In genomic region chr4:8859550-8860095, GRCh38 we compare ENCODE assay signal across 18 cellular contexts. TPM values are rescaled to one million over a fixed set of nuclear protein-coding genes. Genes with fewer than 3 reads are reported as not detected.
"Had no signal": no experiment of that assay in that cellular context is flagged by ENCODE, and none has a peak within 500 bp of the region (broad histone marks: within the 10 kb centered on the region; RNA-seq: fewer than 3 reads in every experiment).

No MANE protein-coding gene starts in this region.

- H3K9me3 Mint-ChIP-seq: activated naive CD4-positive, alpha-beta T cell treated with anti-CD3 and anti-CD28 coated beads, Interleukin-2, amount 50 U/mL, for 72 hours; activated T-cell treated with anti-CD3 and anti-CD28 coated beads, Interleukin-2, amount 50 U/mL, for 4 hours; stimulated activated naive CD8-positive, alpha-beta T cell treated with anti-CD3 and anti-CD28 coated beads, Interleukin-15, amount 100 ng/mL, for 72 hours had no signal

- H3K4me3 ChIP-seq: body of pancreas, esophagus muscularis mucosa, lower lobe of right lung, smooth muscle cell, upper lobe of right lung had no signal

- DNase-seq: activated CD4-positive, alpha-beta T cell treated with anti-CD3 and anti-CD28 coated beads, Interleukin-2, amount 50 U/mL, for 4 hours; activated CD4-positive, CD25-positive, alpha-beta regulatory T cell; activated effector memory CD4-positive, alpha-beta T cell treated with Interleukin-2 at 50 U/mL for 16 hours; activated T-cell treated with anti-CD3 and anti-CD28 coated beads, Interleukin-2, amount 50 U/mL, for 4 hours; amygdala; body of pancreas; hypothalamus; lower lobe of right lung; midbrain; stimulated activated naive CD8-positive, alpha-beta T cell treated with anti-CD3 and anti-CD28 coated beads, Interleukin-15, amount 100 ng/mL, for 72 hours; upper lobe of right lung had no signal

- H3K36me3 ChIP-seq: esophagus muscularis mucosa, lower lobe of right lung, neutrophil, upper lobe of right lung had no signal

- H3K4me3 Mint-ChIP-seq: activated T-cell treated with anti-CD3 and anti-CD28 coated beads, Interleukin-2, amount 50 U/mL, for 4 hours had no signal

- H3K9me3 ChIP-seq: body of pancreas, esophagus muscularis mucosa, lower lobe of right lung, neutrophil, upper lobe of right lung had no signal

- H3K27ac ChIP-seq: body of pancreas, esophagus muscularis mucosa, lower lobe of right lung, neutrophil, upper lobe of right lung had no signal

- ATAC-seq: activated naive CD4-positive, alpha-beta T cell treated with anti-CD3 and anti-CD28 coated beads, Interleukin-2, amount 50 U/mL, for 72 hours; activated T-cell treated with anti-CD3 and anti-CD28 coated beads, Interleukin-2, amount 50 U/mL, for 4 hours; body of pancreas; lower lobe of right lung; stimulated activated naive CD8-positive, alpha-beta T cell treated with anti-CD3 and anti-CD28 coated beads, Interleukin-15, amount 100 ng/mL, for 72 hours; upper lobe of right lung had no signal

- H3K4me2 ChIP-seq: smooth muscle cell had no signal

- H3K27ac Mint-ChIP-seq: stimulated activated naive CD8-positive, alpha-beta T cell treated with anti-CD3 and anti-CD28 coated beads, Interleukin-15, amount 100 ng/mL, for 72 hours had no signal

RNA-seq across cellular contexts. Expression of gene HMX1, which starts 12.0 kb away (rescaled TPM):
- total RNA-seq: activated naive CD4-positive, alpha-beta T cell treated with anti-CD3 and anti-CD28 coated beads, Interleukin-2, amount 50 U/mL, for 72 hours; activated T-cell treated with anti-CD3 and anti-CD28 coated beads, Interleukin-2, amount 50 U/mL, for 4 hours; body of pancreas; glomerular endothelial cell; lower lobe of right lung; myocyte; smooth muscle cell; T-helper 2 cell treated with Interferon-gamma antibody and Interleukin-4, amounts not matched to agents 100 ng/mL and 5 ng/mL, for 36 hours; upper lobe of right lung had no signal
- polyA plus RNA-seq: smooth muscle cell had no signal
